ENCODE assay signal across 8 cellular contexts in the genomic region with DNA sequence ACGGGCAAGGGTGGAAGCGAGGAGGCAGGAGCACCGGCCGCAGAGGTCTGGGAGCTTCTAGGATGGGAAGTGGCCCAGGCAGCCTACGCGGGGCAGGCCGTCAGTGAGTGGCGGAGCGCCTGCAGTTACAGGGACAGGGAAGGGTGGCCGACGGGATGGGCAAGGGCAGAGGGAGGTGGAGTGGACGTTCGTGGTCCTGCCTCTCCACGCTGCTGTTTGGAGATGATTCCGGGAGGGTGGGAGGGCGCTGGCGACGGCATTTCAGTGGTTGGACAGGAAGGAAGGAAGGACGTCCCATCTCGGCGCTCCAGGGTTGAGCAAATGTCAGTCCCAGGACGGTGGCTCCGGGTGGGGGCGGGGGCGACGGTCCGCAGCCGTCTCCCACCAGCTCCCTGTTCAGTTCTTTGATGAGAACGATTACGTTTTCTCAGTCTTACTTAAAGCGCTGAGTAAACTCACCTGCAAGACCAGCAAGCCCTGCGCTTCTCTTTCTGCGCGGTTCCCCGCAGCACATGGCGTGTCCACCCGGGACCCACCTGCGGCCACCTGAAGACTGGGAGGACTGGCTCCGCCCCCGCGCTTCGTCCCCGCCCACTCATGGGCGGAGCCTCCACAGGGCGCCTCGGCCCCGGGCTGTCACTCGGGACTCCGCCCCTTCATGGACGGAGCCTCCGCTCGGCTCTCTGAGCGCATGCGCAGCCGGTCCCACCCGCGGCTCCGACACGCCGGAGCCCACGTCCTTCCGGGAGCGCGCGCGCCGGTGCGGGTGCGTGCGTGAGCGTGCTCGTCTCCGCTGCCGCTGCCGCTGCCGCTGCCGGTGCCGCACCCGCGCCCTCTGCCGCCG. TPM values are rescaled to one million over a fixed set of nuclear protein-coding genes. Genes with fewer than 3 reads are reported as not detected.
A peak's percentile ranks its signal among the peaks of the same experiment; 100 is the strongest.
DNase-seq lines count a peak whose midpoint lies in the region; TF ChIP-seq lines count a peak whose summit lies in the region.

A gene with protein sequence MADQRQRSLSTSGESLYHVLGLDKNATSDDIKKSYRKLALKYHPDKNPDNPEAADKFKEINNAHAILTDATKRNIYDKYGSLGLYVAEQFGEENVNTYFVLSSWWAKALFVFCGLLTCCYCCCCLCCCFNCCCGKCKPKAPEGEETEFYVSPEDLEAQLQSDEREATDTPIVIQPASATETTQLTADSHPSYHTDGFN (plus strand): TSS at position 769 of the 844 bp plus-strand sequence. CDS start 33,220 bp downstream, outside the sequence.

- DNase-seq in CMK (ENCODE audit: low read depth) (peak; percentile 82), GM20000 (ENCODE audit: low spot score) (peak; percentile 100), HT-29 (ENCODE audit: low spot score) (peak; percentile 100), NOMO-1 (lab: John Stamatoyannopoulos, UW; ENCODE audit: unreplicated experiment in 2 of 2) (peak; percentile 87), medulla oblongata (ENCODE audit: extremely low spot score) (peak; percentile 98)
- DNase-seq in activated CD8-positive, alpha-beta memory T cell treated with anti-CD3 and anti-CD28 coated beads for 4 hours (ENCODE audit: low read depth in 2 of 2): peak; percentile 93 to 94
- DNase-seq in effector CD8-positive, alpha-beta T cell (lab: John Stamatoyannopoulos, UW): peak; percentile 95
- DNase-seq in stimulated activated CD4-positive, alpha-beta T cell treated with anti-CD3 and anti-CD28 coated beads, TNF-alpha, amount 100 ng/mL, for 4 hours (ENCODE audit: low read depth in 3 of 3): peak; percentile 94 to 95 (median 94)

- TF ChIP-seq CTCF in GM20000 (IDR thresholded peaks at IDR 0.05; ENCODE audit: extremely low read depth, missing control alignments): no peak

RNA-seq across cellular contexts. Expression of the gene that starts here (rescaled TPM):
- 106 and 109 TPM in 2 replicates for total RNA-seq in HT-29 (2014; rRNA removed; shearing (Covaris generic))

Comparison
In these comparisons a context has a peak if more than half of its experiments do, and no peak if none do; other contexts are left out.
1. Peak in every context shown above with its lines: DNase-seq.